11 cellular contexts compared by ENCODE assay signal in the genomic region with DNA sequence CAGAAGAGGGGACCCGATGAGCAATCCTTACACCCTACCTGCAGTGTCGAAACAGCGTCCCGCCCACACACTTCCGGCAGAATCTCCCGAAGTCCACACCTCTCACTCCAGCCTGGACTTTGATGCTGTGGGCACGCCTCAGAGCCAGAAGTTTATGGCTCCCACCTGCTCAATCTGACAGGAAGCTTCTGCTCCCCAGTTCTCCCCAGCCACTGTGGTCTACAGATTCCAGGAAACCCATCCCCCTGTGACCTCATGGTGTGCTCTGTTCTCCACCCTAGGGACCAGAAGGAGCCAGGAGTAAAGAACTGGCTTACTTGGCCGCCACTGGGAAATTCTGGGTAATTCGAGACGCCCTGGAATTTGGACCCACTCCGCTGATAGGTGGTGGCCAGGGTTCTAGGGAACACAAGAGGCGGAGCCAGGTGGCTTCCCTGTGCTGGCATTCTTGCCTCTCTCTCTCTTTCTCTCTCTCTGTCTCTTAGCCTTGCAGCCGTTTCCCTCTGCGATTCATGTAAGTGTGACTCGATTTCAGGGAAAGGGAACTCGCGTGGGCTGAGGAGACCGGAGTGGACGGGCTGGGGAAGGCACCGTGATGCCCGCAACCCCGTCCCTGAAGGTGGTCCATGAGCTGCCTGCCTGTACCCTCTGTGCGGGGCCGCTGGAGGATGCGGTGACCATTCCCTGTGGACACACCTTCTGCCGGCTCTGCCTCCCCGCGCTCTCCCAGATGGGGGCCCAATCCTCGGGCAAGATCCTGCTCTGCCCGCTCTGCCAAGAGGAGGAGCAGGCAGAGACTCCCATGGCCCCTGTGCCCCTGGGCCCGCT. TPM values are rescaled to one million over a fixed set of nuclear protein-coding genes. Genes with fewer than 3 reads are reported as not detected.
DNase-seq lines count a peak whose midpoint lies in the region; ATAC-seq and TF ChIP-seq lines count a peak whose summit lies in the region.
"Had no signal": no experiment of that assay in that cellular context is flagged by ENCODE, and none has a peak within 500 bp of the region (broad histone marks: within the 10 kb centered on the region; RNA-seq: fewer than 3 reads in every experiment).

Gene TRIM15 (plus strand): TSS at position 457 of the 828 bp plus-strand sequence. CDS start 139 bp downstream, at position 596.

- H3K27ac ChIP-seq in SK-N-SH (ENCODE audit: low read depth in 2 of 2, low read length in 1 of 2): no peak within 1 kb of the TSS
- H3K27ac ChIP-seq: gastrocnemius medialis had no signal

- peaks cover 65% of the 10 kb centered on the region; the same call in 1 of the 2 replicates for H3K27me3 ChIP-seq in SK-N-SH (ENCODE audit: insufficient read depth)

- no peak within 1 kb of the TSS for H3K9ac ChIP-seq in SK-N-SH

- H3K79me2 ChIP-seq in SK-N-SH (ENCODE audit: insufficient read depth): no peaks in the 10 kb centered on the region

- no peak within 1 kb of the TSS for H3K4me3 ChIP-seq in SK-N-SH (ENCODE audit: low read depth in 2 of 2, low read length in 1 of 2)
- H3K4me3 ChIP-seq: gastrocnemius medialis had no signal

- ATAC-seq in SK-N-SH treated with all-trans-retinoic acid at 6 μM for 48 hours (peak; percentile 54), HG03442 (IDR thresholded peaks at IDR 0.05; ENCODE audit: unreplicated experiment) (no peak), GM19397 (IDR thresholded peaks at IDR 0.05; ENCODE audit: unreplicated experiment) (no peak)
- ATAC-seq: gastrocnemius medialis; naive thymus-derived CD4-positive, alpha-beta T cell had no signal

- TF ChIP-seq EP300 in SK-N-SH (IDR thresholded peaks at IDR 0.05; ENCODE audit: borderline replicate concordance in 1 of 2, low read depth in 1 of 2, low read length in 1 of 2): no peak

- CTCF ChIA-PET in SK-N-SH (lab: Yijun Ruan, JAX): interaction anchor here (0.6 to 1.4 kb wide), 3 partner anchors 60 to 697 kb away, joined by 3 to 6 read pairs (median 4); no protein-coding TSS in a partner anchor

- no peak for TF ChIP-seq RAD21 in SK-N-SH (IDR thresholded peaks at IDR 0.05; ENCODE audit: low read length)

- H3K36me3 ChIP-seq in SK-N-SH (replicated peaks in 1 of 2; ENCODE audit: control insufficient read depth in 1 of 2, insufficient read depth in 2 of 2, low read length in 1 of 2): no peaks in the 10 kb centered on the region
- H3K36me3 ChIP-seq: gastrocnemius medialis had no signal

- H3K4me2 ChIP-seq in SK-N-SH: no peak within 1 kb of the TSS

- no peaks in the 10 kb centered on the region for H3K9me2 ChIP-seq in SK-N-SH

- POLR2A ChIA-PET in SK-N-SH (lab: Yijun Ruan, JAX): no interaction called here

- no peaks in the 10 kb centered on the region; a peak in 1 of 4 replicates for H3K4me1 ChIP-seq in SK-N-SH (ENCODE audit: control insufficient read depth in 1 of 2, insufficient read depth in 2 of 2, low read depth in 1 of 2, low read length in 1 of 2)
- H3K4me1 ChIP-seq: gastrocnemius medialis had no signal

- TF ChIP-seq CTCF in SK-N-SH (IDR thresholded peaks at IDR 0.05): no peak

- no peak for DNase-seq in SK-N-SH
- peak; percentile 77 for DNase-seq in activated CD8-positive, alpha-beta memory T cell treated with anti-CD3 and anti-CD28 coated beads for 24 hours
- DNase-seq in iPS-NIHi11 (ENCODE audit: low spot score): peak; percentile 46
- peak; percentile 16 to 18 for DNase-seq in stimulated activated CD8-positive, alpha-beta memory T cell treated with anti-CD3 and anti-CD28 coated beads, Interleukin-7, amount 100 ng/mL, for 4 hours (ENCODE audit: low read depth in 2 of 2)
- DNase-seq in SIG-M5 treated with dmso at 0.1 percent for 504 hours (lab: John Stamatoyannopoulos, UW; ENCODE audit: unreplicated experiment): no peak
- DNase-seq: gastrocnemius medialis had no signal

- H4K20me1 ChIP-seq in SK-N-SH (ENCODE audit: insufficient read depth): no peaks in the 10 kb centered on the region

- 19% methylated on average over 14 of the region's 31 CpGs for whole genome bisulfite sequencing in SK-N-SH (ENCODE audit: low lambda C conversion rate)

- H3F3A ChIP-seq in SK-N-SH (replicated peaks; ENCODE audit: insufficient read depth): no peaks in the 10 kb centered on the region

- no peak within 1 kb of the TSS for H2AFZ ChIP-seq in SK-N-SH (ENCODE audit: low read depth)

- H3K9me3 ChIP-seq in SK-N-SH: no peaks in the 10 kb centered on the region
- H3K9me3 ChIP-seq: gastrocnemius medialis had no signal

TF ChIP-seq in SK-N-SH treated with all-trans-retinoic acid at 6 μM for 48 hours, 23 proteins besides CTCF, POLR2A, EP300 and RAD21 (continues in another document):
- TF ChIP-seq ZFP30 (CRISPR knock-in tag; IDR thresholded peaks at IDR 0.05) (no peak), SNAI2 (CRISPR knock-in tag; IDR thresholded peaks at IDR 0.05) (no peak), POU6F1 (CRISPR knock-in tag; IDR thresholded peaks at IDR 0.05; ENCODE audit: borderline replicate concordance, low read depth) (no peak), CREB5 (CRISPR knock-in tag; IDR thresholded peaks at IDR 0.05; ENCODE audit: low read depth) (no peak), ZFP3 (CRISPR knock-in tag; IDR thresholded peaks at IDR 0.05) (no peak), PPARA (CRISPR knock-in tag; IDR thresholded peaks at IDR 0.05; ENCODE audit: borderline replicate concordance) (no peak), TCF4 (CRISPR knock-in tag; IDR thresholded peaks at IDR 0.05; ENCODE audit: borderline replicate concordance) (no peak), ARNTL (CRISPR knock-in tag; IDR thresholded peaks at IDR 0.05; ENCODE audit: borderline replicate concordance, low read depth) (no peak)

TF ChIP-seq in SK-N-SH, 30 proteins besides CTCF, POLR2A, EP300 and RAD21:
- no peak for TF ChIP-seq TCF12 (IDR thresholded peaks at IDR 0.05)
- no peak for TF ChIP-seq NFIC (IDR thresholded peaks at IDR 0.05; ENCODE audit: borderline replicate concordance)
- TF ChIP-seq RFX5 (IDR thresholded peaks at IDR 0.05; ENCODE audit: low read length): no peak
- no peak for TF ChIP-seq MXI1 (IDR thresholded peaks at IDR 0.05; ENCODE audit: low read depth, low read length)
- TF ChIP-seq, protein P1, sequence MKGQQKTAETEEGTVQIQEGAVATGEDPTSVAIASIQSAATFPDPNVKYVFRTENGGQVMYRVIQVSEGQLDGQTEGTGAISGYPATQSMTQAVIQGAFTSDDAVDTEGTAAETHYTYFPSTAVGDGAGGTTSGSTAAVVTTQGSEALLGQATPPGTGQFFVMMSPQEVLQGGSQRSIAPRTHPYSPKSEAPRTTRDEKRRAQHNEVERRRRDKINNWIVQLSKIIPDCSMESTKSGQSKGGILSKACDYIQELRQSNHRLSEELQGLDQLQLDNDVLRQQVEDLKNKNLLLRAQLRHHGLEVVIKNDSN (IDR thresholded peaks at IDR 0.05; ENCODE audit: borderline replicate concordance, low read depth): no peak
- TF ChIP-seq SIN3A (IDR thresholded peaks at IDR 0.05; ENCODE audit: borderline replicate concordance, low read depth, low read length): no peak
- no peak for TF ChIP-seq POLR2AphosphoS5 (IDR thresholded peaks at IDR 0.05; ENCODE audit: low read depth, low read length)
- TF ChIP-seq IRF3 (IDR thresholded peaks at IDR 0.05; ENCODE audit: low read depth, low read length): no peak
- no peak for TF ChIP-seq FOXJ3 (CRISPR knock-in tag; IDR thresholded peaks at IDR 0.05)
- TF ChIP-seq RXRA (IDR thresholded peaks at IDR 0.05; ENCODE audit: borderline replicate concordance, low read depth): no peak
- TF ChIP-seq SMC3 (IDR thresholded peaks at IDR 0.05; ENCODE audit: low read depth, low read length): no peak
- TF ChIP-seq CHD2 (IDR thresholded peaks at IDR 0.05; ENCODE audit: low read length, partially characterized antibody): no peak

RNA-seq across cellular contexts. Expression of gene TRIM15, which starts in this region (rescaled TPM):
- polyA plus RNA-seq in SK-N-SH (2012; rRNA removed): not detected in 2 replicates
- not detected in 2 replicates for polyA plus RNA-seq in SK-N-SH (2012; cell fraction: cytosol; rRNA removed)
- not detected in 2 replicates for polyA plus RNA-seq in SK-N-SH (2012; cell fraction: nucleus; rRNA removed)
- polyA plus RNA-seq: adipose tissue; naive thymus-derived CD4-positive, alpha-beta T cell had no signal

Comparison
In these comparisons a context has a peak if more than half of its experiments do, and no peak if none do; other contexts are left out.
1. DNase-seq: peak in activated CD8-positive, alpha-beta memory T cell treated with anti-CD3 and anti-CD28 coated beads for 24 hours (single experiment), iPS-NIHi11 (single experiment) and stimulated activated CD8-positive, alpha-beta memory T cell treated with anti-CD3 and anti-CD28 coated beads, Interleukin-7, amount 100 ng/mL, for 4 hours (2 of 2); none in SK-N-SH (single experiment) and SIG-M5 treated with dmso at 0.1 percent for 504 hours (single experiment).